8 cellular contexts compared by ENCODE assay signal in genomic region chr22:32204211-32204855, GRCh38. TPM values are rescaled to one million over a fixed set of nuclear protein-coding genes. Genes with fewer than 3 reads are reported as not detected.
DNase-seq lines count a peak whose midpoint lies in the region; ATAC-seq, FAIRE-seq and TF ChIP-seq lines count a peak whose summit lies in the region.

No MANE protein-coding gene starts in this region.

- no peaks in the 10 kb centered on the region for H3F3A ChIP-seq in MM.1S (ENCODE audit: insufficient read depth, low read length)

- H2AFZ ChIP-seq in endothelial cell of umbilical vein (ENCODE audit: low read depth, low read length) (peak overlapping the region; percentile 29), MM.1S (ENCODE audit: low read length) (no peak overlapping the region)

- TF ChIP-seq POLR2A in endothelial cell of umbilical vein (IDR thresholded peaks at IDR 0.05; ENCODE audit: low read depth, low read length): no peak

- no peaks in the 10 kb centered on the region for H3K9me2 ChIP-seq in MM.1S (replicated peaks; ENCODE audit: insufficient read depth, low read length)

- H3K27ac ChIP-seq in RWPE1 (peak overlapping the region; percentile 64), endothelial cell of umbilical vein (ENCODE audit: insufficient read depth, low read depth, low read length) (no peak overlapping the region), MM.1S (ENCODE audit: low read length) (no peak overlapping the region)

- no TSS peak for BruUV-seq in endothelial cell of umbilical vein (replicated peaks; lab: Mats Ljungman, UMichigan)

- H3K9me3 ChIP-seq in endothelial cell of umbilical vein (replicated peaks; ENCODE audit: control insufficient read depth, insufficient read depth, low read length) (no peaks in the 10 kb centered on the region), MM.1S (replicated peaks; ENCODE audit: insufficient read depth, low read length) (no peaks in the 10 kb centered on the region)

- TF ChIP-seq CTCF in RWPE1 (conservative IDR thresholded peaks at IDR 0.05; ENCODE audit: low read depth) (no peak), endothelial cell of umbilical vein (IDR thresholded peaks at IDR 0.05; ENCODE audit: extremely low read depth in 1 of 2, insufficient read depth in 1 of 2, low read depth in 1 of 2, low read length in 2 of 2) (no peak), MM.1S (IDR thresholded peaks at IDR 0.05; ENCODE audit: low read length) (no peak)

- no peak for FAIRE-seq in endothelial cell of umbilical vein (lab: Jason Lieb, UNC)

- no peaks in the 10 kb centered on the region for H3K4me1 ChIP-seq in endothelial cell of umbilical vein (ENCODE audit: control insufficient read depth, extremely low read depth, insufficient read depth, low read length)
- no peaks in the 10 kb centered on the region for H3K4me1 ChIP-seq in MM.1S (ENCODE audit: low read length)

- H3K4me3 ChIP-seq in endothelial cell of umbilical vein (replicated peaks in 1 of 3; ENCODE audit: insufficient read depth in 1 of 3, low read depth in 1 of 3, low read length in 3 of 3) (peak overlapping the region in 1 of 3 experiments; percentile 28), MM.1S (ENCODE audit: low read length) (no peak overlapping the region)

- H4K20me1 ChIP-seq in endothelial cell of umbilical vein (replicated peaks; ENCODE audit: control insufficient read depth, extremely low read depth, insufficient read depth, low read length): no peaks in the 10 kb centered on the region
- no peaks in the 10 kb centered on the region for H4K20me1 ChIP-seq in MM.1S (ENCODE audit: insufficient read depth, low read length)

- dilution Hi-C loops in endothelial cell of umbilical vein (cut with MboI; ENCODE audit: extremely low pct_ligation_motif_present, low sequenced_read_pairs): no loop called here

- H3K36me3 ChIP-seq in endothelial cell of umbilical vein (ENCODE audit: control insufficient read depth in 2 of 2, extremely low read depth in 1 of 2, insufficient read depth in 2 of 2, low read length in 2 of 2): no peaks in the 10 kb centered on the region
- no peaks in the 10 kb centered on the region for H3K36me3 ChIP-seq in MM.1S (replicated peaks; ENCODE audit: insufficient read depth, low read length)

- CTCF ChIA-PET in RWPE1 (lab: Yijun Ruan, JAX): no interaction called here
- CTCF ChIA-PET in endothelial cell of umbilical vein (lab: Charles Lee): no interaction called here

- H3K27me3 ChIP-seq in endothelial cell of umbilical vein (ENCODE audit: control insufficient read depth in 2 of 2, insufficient read depth in 2 of 2, low read length in 2 of 2) (peaks cover 4 to 19% of the 10 kb centered on the region in 2 experiments), MM.1S (replicated peaks; ENCODE audit: insufficient read depth, low read length) (peaks cover 6% of the 10 kb centered on the region)

- no peaks in the 10 kb centered on the region for H3K9me1 ChIP-seq in endothelial cell of umbilical vein (replicated peaks; ENCODE audit: control insufficient read depth, extremely low read depth, insufficient read depth, low read length)

- no peak for ATAC-seq in HG03442 (IDR thresholded peaks at IDR 0.05; ENCODE audit: unreplicated experiment)
- ATAC-seq in HG03139 (IDR thresholded peaks at IDR 0.05; ENCODE audit: unreplicated experiment): no peak

- H3K9ac ChIP-seq in endothelial cell of umbilical vein (replicated peaks; ENCODE audit: extremely low read depth, insufficient read depth, low read length) (no peak overlapping the region), MM.1S (ENCODE audit: low read length) (no peak overlapping the region)

- H3K4me2 ChIP-seq in endothelial cell of umbilical vein (ENCODE audit: insufficient read depth, low read length) (peak overlapping the region; percentile 51), MM.1S (ENCODE audit: low read depth, low read length) (no peak overlapping the region)

- peak; percentile 58 for DNase-seq in NCI-H82 (lab: John Stamatoyannopoulos, UW)
- DNase-seq in NCI-H82 treated with DMSO at 0.1 percent for 48 hours (lab: John Stamatoyannopoulos, UW; ENCODE audit: unreplicated experiment): no peak
- peak; percentile 22 for DNase-seq in RWPE1 (ENCODE audit: low spot score)
- DNase-seq in endothelial cell of umbilical vein (ENCODE audit: low read depth, low spot score): no peak
- DNase-seq in renal cortical epithelial cell (ENCODE audit: low read depth): peak; percentile 55
- no peak for DNase-seq in MM.1S

- intact Hi-C loops in endothelial cell of umbilical vein (cut with micrococcal nuclease): no loop called here

- POLR2A ChIA-PET in RWPE1 (lab: Yijun Ruan, JAX; ENCODE audit: low non-redundant PET): no interaction called here
- POLR2A ChIA-PET in endothelial cell of umbilical vein (lab: Charles Lee): no interaction called here

- H3K79me2 ChIP-seq in endothelial cell of umbilical vein (ENCODE audit: control insufficient read depth, insufficient read depth, low read length) (no peaks in the 10 kb centered on the region), MM.1S (ENCODE audit: low read length) (no peaks in the 10 kb centered on the region)

TF ChIP-seq in endothelial cell of umbilical vein, 7 proteins besides CTCF, POLR2A, EP300 and RAD21:
- TF ChIP-seq GATA2 (IDR thresholded peaks at IDR 0.05; ENCODE audit: insufficient read depth, insufficient read length, low read depth, low read length) (no peak), MAX (IDR thresholded peaks at IDR 0.05; ENCODE audit: insufficient read depth, insufficient read length) (no peak), FOS (IDR thresholded peaks at IDR 0.05; ENCODE audit: borderline replicate concordance, insufficient read depth, low read length) (no peak)
TF ChIP-seq in endothelial cell of umbilical vein: peak in this region for 0.

RNA-seq across cellular contexts. Expression of gene RFPL2, which starts 0.5 kb away (rescaled TPM):
- total RNA-seq in endothelial cell of umbilical vein (not detected in 2 replicates), renal cortical epithelial cell (0.10 TPM in 1 of 2 replicates, not detected in the other)
- not detected in 2 replicates for polyA plus RNA-seq in endothelial cell of umbilical vein
- polyA plus RNA-seq in endothelial cell of umbilical vein (2011; cell fraction: cytosol; rRNA removed): not detected in 2 replicates
- 0.06 TPM in 1 of 2 replicates, not detected in the other for polyA plus RNA-seq in endothelial cell of umbilical vein (2011; cell fraction: nucleus; rRNA removed)
- not detected in 2 replicates for polyA plus RNA-seq in endothelial cell of umbilical vein (2012)
- polyA minus RNA-seq in endothelial cell of umbilical vein: not detected in 2 replicates
- polyA minus RNA-seq in endothelial cell of umbilical vein (2011; cell fraction: cytosol; rRNA and poly(A)+ RNA removed): not detected
- not detected in 2 replicates for polyA minus RNA-seq in endothelial cell of umbilical vein (2011; cell fraction: nucleus; rRNA and poly(A)+ RNA removed)

RNA-seq across cellular contexts. Expression of gene C22orf42, which starts 45.2 kb away (rescaled TPM):
- total RNA-seq in endothelial cell of umbilical vein (not detected in 2 replicates), renal cortical epithelial cell (not detected in 2 replicates)
- polyA plus RNA-seq in endothelial cell of umbilical vein: not detected in 2 replicates
- polyA plus RNA-seq in endothelial cell of umbilical vein (2011; cell fraction: cytosol; rRNA removed): not detected in 2 replicates
- polyA plus RNA-seq in endothelial cell of umbilical vein (2011; cell fraction: nucleus; rRNA removed): not detected in 2 replicates
- not detected in 2 replicates for polyA plus RNA-seq in endothelial cell of umbilical vein (2012)
- not detected in 2 replicates for polyA minus RNA-seq in endothelial cell of umbilical vein
- polyA minus RNA-seq in endothelial cell of umbilical vein (2011; cell fraction: cytosol; rRNA and poly(A)+ RNA removed): not detected
- polyA minus RNA-seq in endothelial cell of umbilical vein (2011; cell fraction: nucleus; rRNA and poly(A)+ RNA removed): not detected in 2 replicates

RNA-seq across cellular contexts. Expression of gene SLC5A4, which starts 50.8 kb away (rescaled TPM):
- total RNA-seq in endothelial cell of umbilical vein (1.5 and 1.6 TPM in 2 replicates), renal cortical epithelial cell (0.69 TPM in 1 of 2 replicates, not detected in the other)
- 2.8 and 3.0 TPM in 2 replicates for polyA plus RNA-seq in endothelial cell of umbilical vein
- polyA plus RNA-seq in endothelial cell of umbilical vein (2011; cell fraction: cytosol; rRNA removed): 1.0 and 1.2 TPM in 2 replicates
- 9.6 and 13.3 TPM in 2 replicates for polyA plus RNA-seq in endothelial cell of umbilical vein (2011; cell fraction: nucleus; rRNA removed)
- 1.1 and 1.5 TPM in 2 replicates for polyA plus RNA-seq in endothelial cell of umbilical vein (2012)
- 11.2 and 16.3 TPM in 2 replicates for polyA minus RNA-seq in endothelial cell of umbilical vein
- not detected for polyA minus RNA-seq in endothelial cell of umbilical vein (2011; cell fraction: cytosol; rRNA and poly(A)+ RNA removed)
- 7.8 and 12.5 TPM in 2 replicates for polyA minus RNA-seq in endothelial cell of umbilical vein (2011; cell fraction: nucleus; rRNA and poly(A)+ RNA removed)

Comparison
In these comparisons a context has a peak if more than half of its experiments do, and no peak if none do; other contexts are left out.
1. DNase-seq: peak in NCI-H82 (single experiment), RWPE1 (single experiment) and renal cortical epithelial cell (single experiment); none in NCI-H82 treated with DMSO at 0.1 percent for 48 hours (single experiment), endothelial cell of umbilical vein (single experiment) and MM.1S (single experiment).